Comparison of ENCODE assay signal across 25 cellular contexts in genomic region chr17:61442878-61443474, GRCh38. TPM values are rescaled to one million over a fixed set of nuclear protein-coding genes. Genes with fewer than 3 reads are reported as not detected.
"Had no signal": no experiment of that assay in that cellular context is flagged by ENCODE, and none has a peak within 500 bp of the region (broad histone marks: within the 10 kb centered on the region; RNA-seq: fewer than 3 reads in every experiment).

No MANE protein-coding gene starts in this region.

- H3K9me3 ChIP-seq: lower lobe of right lung, prostate gland, thoracic aorta had no signal

- ATAC-seq: gastroesophageal sphincter; lower lobe of right lung; naive thymus-derived CD8-positive, alpha-beta T cell; stimulated activated naive B cell treated with anti-CD40 and anti-IgM and Interleukin-4, amounts not matched to agents 10 μg/mL and 1 μg/mL and 100 μg/mL, for 72 hours had no signal

- H3K4me1 ChIP-seq: breast epithelium, gastroesophageal sphincter, lower lobe of right lung, prostate gland, right atrium auricular region, upper lobe of left lung had no signal

- H3K27ac ChIP-seq: breast epithelium, gastroesophageal sphincter, lower lobe of right lung, neural progenitor cell, prostate gland, right atrium auricular region, thoracic aorta, upper lobe of left lung had no signal

- H3K4me1 Mint-ChIP-seq: central memory CD8-positive, alpha-beta T cell; naive thymus-derived CD8-positive, alpha-beta T cell had no signal

- H2AFZ ChIP-seq: neural progenitor cell had no signal

- H3K9me3 Mint-ChIP-seq: T-helper 1 cell treated with Interleukin-12 subunit alpha and Interleukin-12 subunit beta and Interleukin-4 antibody, amounts not matched to agents 30 μg/mL and 1 μg/mL, for 36 hours had no signal

- H3K4me3 ChIP-seq: breast epithelium, gastroesophageal sphincter, lower lobe of right lung, neural progenitor cell, prostate gland, right atrium auricular region, thoracic aorta, upper lobe of left lung had no signal

- H3K27me3 ChIP-seq: right atrium auricular region, upper lobe of left lung had no signal

- H3K36me3 ChIP-seq: breast epithelium, gastroesophageal sphincter, lower lobe of right lung, neural progenitor cell, prostate gland, right atrium auricular region, thoracic aorta, upper lobe of left lung had no signal

- H3K9ac ChIP-seq: neural progenitor cell had no signal

- H3K36me3 Mint-ChIP-seq: neural progenitor cell, WTC11 had no signal

- H3K27ac Mint-ChIP-seq: activated naive CD8-positive, alpha-beta T cell treated with anti-CD3 and anti-CD28 coated beads for 36 hours; naive thymus-derived CD8-positive, alpha-beta T cell; neural progenitor cell; stimulated activated naive B cell treated with anti-CD40 and anti-IgM and Interleukin-4, amounts not matched to agents 10 μg/mL and 1 μg/mL and 100 μg/mL, for 72 hours; T-helper 1 cell treated with Interleukin-12 subunit alpha and Interleukin-12 subunit beta and Interleukin-4 antibody, amounts not matched to agents 30 μg/mL and 1 μg/mL, for 36 hours; WTC11 had no signal

- H3K4me3 Mint-ChIP-seq: activated naive CD8-positive, alpha-beta T cell treated with anti-CD3 and anti-CD28 coated beads for 36 hours; central memory CD8-positive, alpha-beta T cell; naive thymus-derived CD8-positive, alpha-beta T cell; neural progenitor cell; stimulated activated naive B cell treated with anti-CD40 and anti-IgM and Interleukin-4, amounts not matched to agents 10 μg/mL and 1 μg/mL and 100 μg/mL, for 72 hours; T-helper 1 cell treated with Interleukin-12 subunit alpha and Interleukin-12 subunit beta and Interleukin-4 antibody, amounts not matched to agents 30 μg/mL and 1 μg/mL, for 36 hours; WTC11 had no signal

- DNase-seq: activated CD8-positive, alpha-beta memory T cell treated with anti-CD3 and anti-CD28 coated beads, Interleukin-2, amount 50 U/mL, for 48 hours; activated naive CD4-positive, alpha-beta T cell treated with Interleukin-2 at 50 U/mL for 16 hours; activated naive CD8-positive, alpha-beta T cell treated with anti-CD3 and anti-CD28 coated beads for 36 hours; activated T-cell treated with anti-CD3 and anti-CD28 coated beads, Interleukin-2, amount 50 U/mL, for 48 hours; effector memory CD4-positive, alpha-beta T cell; lower lobe of right lung; naive thymus-derived CD8-positive, alpha-beta T cell; stimulated activated CD8-positive, alpha-beta memory T cell treated with anti-CD3 and anti-CD28 coated beads, Interleukin-4, amount 100 ng/mL, for 48 hours; stimulated activated naive B cell treated with anti-CD40 and anti-IgM and Interleukin-4, amounts not matched to agents 10 μg/mL and 1 μg/mL and 100 μg/mL, for 72 hours; T1000 had no signal

RNA-seq across cellular contexts. Expression of gene TBX4, which starts 9.2 kb away (rescaled TPM):
- total RNA-seq: activated naive CD8-positive, alpha-beta T cell treated with anti-CD3 and anti-CD28 coated beads for 36 hours; dermis microvascular lymphatic vessel endothelial cell; endothelial cell of umbilical vein; esophagus mucosa; naive thymus-derived CD8-positive, alpha-beta T cell; osteoblast; right atrium auricular region; thoracic aorta; WTC11 had no signal
- polyA plus RNA-seq: endothelial cell of umbilical vein; naive thymus-derived CD8-positive, alpha-beta T cell had no signal

RNA-seq across cellular contexts. Expression of gene TBX2, which starts 43.3 kb away (rescaled TPM):
- total RNA-seq: activated naive CD8-positive, alpha-beta T cell treated with anti-CD3 and anti-CD28 coated beads for 36 hours; dermis microvascular lymphatic vessel endothelial cell; endothelial cell of umbilical vein had no signal
- polyA plus RNA-seq: endothelial cell of umbilical vein; keratinocyte; naive thymus-derived CD8-positive, alpha-beta T cell had no signal
